Comparison of ENCODE assay signal across 8 cellular contexts in genomic region chr6:68723128-68723527, GRCh38.
"Had no signal": no experiment of that assay in that cellular context is flagged by ENCODE, and none has a peak within 500 bp of the region (broad histone marks: within the 10 kb centered on the region; RNA-seq: fewer than 3 reads in every experiment).

No MANE protein-coding gene starts in this region.

- H3K27ac Mint-ChIP-seq: GM23338, H9 had no signal

- H3K4me1 Mint-ChIP-seq: GM23338, H9 had no signal

- H3K4me2 ChIP-seq: GM23338 had no signal

- ATAC-seq: GM23338 had no signal

- H3K9me3 Mint-ChIP-seq: GM23338, H9 had no signal

- H3K4me3 ChIP-seq: GM23338 had no signal

- FAIRE-seq: H1, H54, HTR-8/SVneo had no signal

- H2AFZ ChIP-seq: GM23338 had no signal

- H3K4me3 Mint-ChIP-seq: GM23338, H9 had no signal

- DNase-seq: H9, HCEC 1CT, IMR-90, KBM-7 had no signal
